Comparison of ENCODE assay signal across 22 cellular contexts in the genomic region with DNA sequence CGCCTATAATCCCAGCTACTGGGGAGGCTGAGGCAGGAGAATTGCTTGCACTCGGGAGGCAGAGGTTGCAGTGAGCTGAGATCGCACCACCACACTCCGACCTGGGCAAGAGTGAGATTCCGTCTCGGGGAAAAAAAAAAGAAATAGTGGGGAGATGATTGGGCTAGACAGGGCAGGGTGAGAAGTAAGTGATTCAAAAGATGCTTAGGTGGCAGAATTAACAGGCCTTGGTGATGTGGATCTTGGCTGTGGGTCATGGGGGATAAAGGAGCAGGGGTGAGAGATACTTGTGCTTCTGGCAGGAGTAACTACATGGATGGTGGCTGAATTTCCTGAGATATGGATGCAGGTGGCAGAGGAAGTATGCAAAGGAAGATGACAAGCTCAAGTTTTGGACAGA. TPM values are rescaled to one million over a fixed set of nuclear protein-coding genes. Genes with fewer than 3 reads are reported as not detected.
"Had no signal": no experiment of that assay in that cellular context is flagged by ENCODE, and none has a peak within 500 bp of the region (broad histone marks: within the 10 kb centered on the region; RNA-seq: fewer than 3 reads in every experiment).

No MANE protein-coding gene starts in this region.

- H3K4me1 ChIP-seq: uterus had no signal

- H3K4me3 ChIP-seq: left lung, mucosa of descending colon, ovary, right atrium auricular region, skin epidermis, suprapubic skin, thoracic aorta, tibial nerve, uterus had no signal

- H3K27me3 ChIP-seq: left lung, ovary, right atrium auricular region, suprapubic skin, tibial nerve, uterus had no signal

- FAIRE-seq: islet of Langerhans, kidney had no signal

- ATAC-seq: left colon; left lung; mucosa of descending colon; naive thymus-derived CD4-positive, alpha-beta T cell; natural killer cell treated with Interleukin-12 subunit alpha and Interleukin-12 subunit beta and Interleukin-15 and Interleukin-18, amount 100 ng/mL, for 72 hours; sciatic nerve; stimulated activated effector memory CD8-positive, alpha-beta T cell treated with anti-CD3 and anti-CD28 coated beads, Interleukin-12 subunit alpha, Interleukin-12 subunit beta, amount 100 ng/mL, for 72 hours; stimulated activated naive CD8-positive, alpha-beta T cell treated with anti-CD3 and anti-CD28 coated beads, Interleukin-15, amount 100 ng/mL, for 72 hours had no signal

- H3K27ac ChIP-seq: ovary, right atrium auricular region, suprapubic skin, uterus had no signal

- H3K36me3 ChIP-seq: ovary, thoracic aorta, uterus had no signal

- H3K9me3 ChIP-seq: left lung, mucosa of descending colon, ovary, right atrium auricular region, suprapubic skin, thoracic aorta, tibial nerve, uterus had no signal

- DNase-seq: hypothalamus; immature natural killer cell; kidney; left colon; left lung; mucosa of descending colon; naive thymus-derived CD4-positive, alpha-beta T cell; ovary; stimulated activated CD4-positive, alpha-beta T cell treated with anti-CD3 and anti-CD28 coated beads, Interleukin-4, amount 100 ng/mL, for 24 hours; stimulated activated naive CD4-positive, alpha-beta T cell treated with Interleukin-2 at 50 U/mL for 16 hours; stimulated activated naive CD8-positive, alpha-beta T cell treated with anti-CD3 and anti-CD28 coated beads, Interleukin-15, amount 100 ng/mL, for 72 hours; uterus had no signal

RNA-seq across cellular contexts. Expression of a gene that starts 39.4 kb away (rescaled TPM):
- polyA plus RNA-seq: neural cell had no signal
